In genomic region chrX:154409222-154409871, GRCh38 we compare ENCODE assay signal across 9 cellular contexts. TPM values are rescaled to one million over a fixed set of nuclear protein-coding genes. Genes with fewer than 3 reads are reported as not detected.
DNase-seq lines count a peak whose midpoint lies in the region; ATAC-seq and TF ChIP-seq lines count a peak whose summit lies in the region.
"Had no signal": no experiment of that assay in that cellular context is flagged by ENCODE, and none has a peak within 500 bp of the region (broad histone marks: within the 10 kb centered on the region; RNA-seq: fewer than 3 reads in every experiment).

Gene DNASE1L1 (minus strand): TSS chrX:154409254. CDS start chrX:154405568, 3,686 bp downstream.

- no peaks in the 10 kb centered on the region for H3K9me3 ChIP-seq in heart left ventricle

- H3K4me3 ChIP-seq in heart left ventricle: peak within 1 kb of the TSS in 11 of 12 donors; percentile 11 to 57 (median 48)

- H3K4me3 Mint-ChIP-seq in activated naive CD8-positive, alpha-beta T cell treated with anti-CD3 and anti-CD28 coated beads, Interleukin-2, amount 10 ng/mL, durations not matched to agents 7 days and 5 days: peak within 1 kb of the TSS; percentile 84
- H3K4me3 Mint-ChIP-seq in progenitor cell of endocrine pancreas (ENCODE audit: low read depth): peak within 1 kb of the TSS; percentile 65

- H3K36me3 Mint-ChIP-seq in activated naive CD8-positive, alpha-beta T cell treated with anti-CD3 and anti-CD28 coated beads, Interleukin-2, amount 10 ng/mL, durations not matched to agents 7 days and 5 days: peaks cover 3% of the 10 kb centered on the region
- H3K36me3 Mint-ChIP-seq in progenitor cell of endocrine pancreas (ENCODE audit: insufficient read depth): peaks cover 5% of the 10 kb centered on the region

- H3K4me1 Mint-ChIP-seq in activated naive CD8-positive, alpha-beta T cell treated with anti-CD3 and anti-CD28 coated beads, Interleukin-2, amount 10 ng/mL, durations not matched to agents 7 days and 5 days: peaks cover 9% of the 10 kb centered on the region
- peaks cover 6% of the 10 kb centered on the region for H3K4me1 Mint-ChIP-seq in progenitor cell of endocrine pancreas (ENCODE audit: low read depth)

- DNase-seq in activated CD8-positive, alpha-beta memory T cell treated with anti-CD3 and anti-CD28 coated beads for 24 hours: peak; percentile 67
- no peak for DNase-seq in activated CD8-positive, alpha-beta memory T cell treated with anti-CD3 and anti-CD28 coated beads, Interleukin-2, amount 50 U/mL, for 48 hours
- DNase-seq in M059J (ENCODE audit: low read depth) (peak; percentile 95), heart left ventricle (peak; percentile 83 to 91 (median 85)), progenitor cell of endocrine pancreas (ENCODE audit: low spot score, unreplicated experiment) (peak; percentile 63)
- DNase-seq in activated naive CD8-positive, alpha-beta T cell treated with anti-CD3 and anti-CD28 coated beads, Interleukin-2, amount 10 ng/mL, durations not matched to agents 7 days and 5 days: peak; percentile 53
- DNase-seq: DND-41 had no signal

- H3K27me3 Mint-ChIP-seq in activated naive CD8-positive, alpha-beta T cell treated with anti-CD3 and anti-CD28 coated beads, Interleukin-2, amount 10 ng/mL, durations not matched to agents 7 days and 5 days: no peaks in the 10 kb centered on the region
- H3K27me3 Mint-ChIP-seq in progenitor cell of endocrine pancreas: no peaks in the 10 kb centered on the region

- intact Hi-C loops in heart left ventricle (cut with DNase I): no loop called here

- ATAC-seq in activated naive CD8-positive, alpha-beta T cell treated with anti-CD3 and anti-CD28 coated beads, Interleukin-2, amount 10 ng/mL, durations not matched to agents 7 days and 5 days (ENCODE audit: low read depth): peak; percentile 17
- ATAC-seq in heart left ventricle (peak; percentile 50 to 84 (median 67)), GM21825 (IDR thresholded peaks at IDR 0.05; ENCODE audit: unreplicated experiment) (no peak), HG03159 (IDR thresholded peaks at IDR 0.05; ENCODE audit: unreplicated experiment) (no peak)

- no peak for TF ChIP-seq POLR2A in heart left ventricle (IDR thresholded peaks at IDR 0.05)

- H3K27ac Mint-ChIP-seq in activated naive CD8-positive, alpha-beta T cell treated with anti-CD3 and anti-CD28 coated beads, Interleukin-2, amount 10 ng/mL, durations not matched to agents 7 days and 5 days: peak within 1 kb of the TSS; percentile 81
- H3K27ac Mint-ChIP-seq in progenitor cell of endocrine pancreas: peak within 1 kb of the TSS; percentile 89

- POLR2A ChIA-PET in activated naive CD8-positive, alpha-beta T cell treated with anti-CD3 and anti-CD28 coated beads, Interleukin-2, amount 10 ng/mL, durations not matched to agents 7 days and 5 days (lab: Charles Lee): interaction anchor here (0.9 to 5.4 kb wide), 4 partner anchors 10 to 133 kb away, joined by 3 to 72 read pairs (median 3); partner anchors contain the start of genes RPL10 and SLC10A3

- peaks cover 0 to 28% (median 8%) of the 10 kb centered on the region in 12 donors for H3K4me1 ChIP-seq in heart left ventricle

- WGBS in heart left ventricle, 4 donors: 29 to 61% (median 38%) methylated on average over 16 to 26 of the region's 26 CpGs

- H3K36me3 ChIP-seq in heart left ventricle: peaks cover 0 to 10% (median 0%) of the 10 kb centered on the region in 9 donors

- H3K9me3 Mint-ChIP-seq in activated naive CD8-positive, alpha-beta T cell treated with anti-CD3 and anti-CD28 coated beads, Interleukin-2, amount 10 ng/mL, durations not matched to agents 7 days and 5 days: no peaks in the 10 kb centered on the region
- no peaks in the 10 kb centered on the region for H3K9me3 Mint-ChIP-seq in progenitor cell of endocrine pancreas (ENCODE audit: low read depth)

- H3K27ac ChIP-seq in heart left ventricle: peak within 1 kb of the TSS; percentile 47 to 82 (median 75)

- no peak for TF ChIP-seq CTCF in heart left ventricle (IDR thresholded peaks at IDR 0.05)
- TF ChIP-seq CTCF in progenitor cell of endocrine pancreas (IDR thresholded peaks at IDR 0.05; ENCODE audit: unreplicated experiment): no peak

- no peaks in the 10 kb centered on the region for H3K27me3 ChIP-seq in heart left ventricle

RNA-seq across cellular contexts. Expression of gene DNASE1L1, which starts in this region (rescaled TPM):
- 49.1 and 65.3 TPM in 2 replicates for total RNA-seq in M059J (2014; rRNA removed; shearing (Covaris generic))
- 10 to 100 TPM; 20.5 to 26.2 TPM for total RNA-seq in activated naive CD8-positive, alpha-beta T cell treated with anti-CD3 and anti-CD28 coated beads, Interleukin-2, amount 10 ng/mL, durations not matched to agents 7 days and 5 days
- total RNA-seq in heart left ventricle (100 to 1,000 TPM in 2 of 9 donors, 10 to 100 TPM in 7; 26.7 to 117 (median 43.8) TPM), progenitor cell of endocrine pancreas (12.7 and 14.3 TPM in 2 replicates)
- 10 to 100 TPM; 27.7 to 57.1 TPM for polyA plus RNA-seq in heart left ventricle

Comparison
In these comparisons a context has a peak if more than half of its experiments do, and no peak if none do; other contexts are left out.
1. ATAC-seq: peak in activated naive CD8-positive, alpha-beta T cell treated with anti-CD3 and anti-CD28 coated beads, Interleukin-2, amount 10 ng/mL, durations not matched to agents 7 days and 5 days (single experiment) and heart left ventricle (4 of 4); none in GM21825 (single experiment) and HG03159 (single experiment).